9 cellular contexts compared by ENCODE assay signal in the genomic region with DNA sequence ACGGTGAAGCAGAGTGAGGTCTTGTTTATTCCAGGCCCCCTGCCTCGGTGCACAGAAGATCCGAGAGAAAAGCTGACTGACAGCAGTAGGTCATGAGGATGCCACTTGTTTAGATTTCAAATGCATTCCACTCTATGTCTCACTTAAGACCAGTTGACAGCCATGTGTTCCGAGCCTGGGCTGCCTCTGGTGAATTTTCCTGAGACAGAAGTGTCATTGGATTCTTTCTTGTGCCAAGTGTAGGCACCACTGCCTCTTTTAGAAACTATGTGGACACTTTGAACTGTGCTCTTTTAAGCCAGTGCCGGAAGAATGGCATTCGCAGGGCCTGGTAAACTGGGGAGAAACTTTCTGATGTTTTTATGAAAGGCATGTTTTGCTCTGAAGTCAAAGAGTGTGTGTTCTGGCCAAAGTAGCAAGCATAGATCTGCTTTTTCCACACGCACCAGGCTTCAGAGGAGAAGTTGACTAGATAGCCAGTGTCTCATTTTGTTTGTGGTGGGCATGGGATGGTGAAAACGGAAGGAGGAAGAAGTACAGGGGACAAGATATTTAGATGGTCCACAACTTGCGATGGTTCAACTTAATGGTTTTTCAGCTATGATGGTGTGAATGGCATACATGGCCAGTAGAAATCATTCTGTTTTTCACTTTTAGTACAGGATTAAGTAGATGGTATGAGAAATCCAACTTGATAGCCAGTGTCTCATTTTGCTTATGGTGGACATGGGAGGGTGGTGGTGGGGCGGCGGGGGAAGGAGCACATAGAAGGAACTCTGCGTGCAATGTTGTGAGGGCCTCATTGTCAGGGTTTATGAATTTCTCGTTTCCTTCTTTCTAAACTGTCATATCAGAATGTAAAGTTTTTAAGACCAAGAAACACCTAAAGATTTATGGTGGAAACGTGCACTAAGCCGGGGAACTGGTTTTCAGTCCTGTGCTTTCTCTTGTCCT. TPM values are rescaled to one million over a fixed set of nuclear protein-coding genes. Genes with fewer than 3 reads are reported as not detected.
DNase-seq lines count a peak whose midpoint lies in the region; ATAC-seq, FAIRE-seq and TF ChIP-seq lines count a peak whose summit lies in the region.
"Had no signal": no experiment of that assay in that cellular context is flagged by ENCODE, and none has a peak within 500 bp of the region (broad histone marks: within the 10 kb centered on the region; RNA-seq: fewer than 3 reads in every experiment).

No MANE protein-coding gene starts in this region.

- H3K4me3 ChIP-seq in liver (ENCODE audit: low read depth in 1 of 3, low read length in 3 of 3) (no peak overlapping the region), HepG2 (replicated peaks in 1 of 3; ENCODE audit: insufficient read depth in 1 of 3, low read depth in 2 of 3, low read length in 3 of 3) (no peak overlapping the region), NB4 (ENCODE audit: low read depth, low read length) (peak overlapping the region; percentile 45)

- H3K36me3 ChIP-seq in liver (ENCODE audit: control insufficient read depth in 4 of 4, insufficient read depth in 3 of 4, low read depth in 1 of 4, low read length in 3 of 4) (peaks cover 0 to 11% (median 5%) of the 10 kb centered on the region in 4 donors), HepG2 (replicated peaks in 1 of 2; ENCODE audit: control insufficient read depth in 1 of 2, insufficient read depth in 2 of 2, low read length in 2 of 2) (peaks cover 3 to 7% of the 10 kb centered on the region in 2 experiments; a peak in 3 of 5 replicates)

- TF ChIP-seq POLR2A in HepG2 (IDR thresholded peaks at IDR 0.05; ENCODE audit: insufficient read depth in 1 of 2, low read depth in 2 of 2, low read length in 2 of 2) (no peak), NB4 (IDR thresholded peaks at IDR 0.05; ENCODE audit: extremely low read depth, insufficient read length) (no peak)

- H3K27ac Mint-ChIP-seq in MCF 10A (ENCODE audit: low read depth, unreplicated experiment): no peak overlapping the region

- 73% methylated on average over 15 of the region's 15 CpGs for WGBS in liver
- WGBS in HepG2 (ENCODE audit: low lambda C conversion rate): 86% methylated on average over 15 of the region's 15 CpGs

- TF ChIP-seq EP300 in HepG2 (IDR thresholded peaks at IDR 0.05; ENCODE audit: low read depth in 2 of 2, low read length in 2 of 2): no peak
- no peak for TF ChIP-seq EP300 in HepG2 (CRISPR knock-in tag; IDR thresholded peaks at IDR 0.05; ENCODE audit: borderline replicate concordance)

- CTCF ChIA-PET in HepG2 (lab: Yijun Ruan, JAX; ENCODE audit: low intra/inter-chr PET ratio, low total read pairs) (no interaction called here), MCF 10A (lab: Yijun Ruan, JAX) (interaction anchor here (0.6 kb wide), 1 partner anchor 44 kb away, joined by 5 read pairs; no protein-coding TSS in a partner anchor)

- POLR2A ChIA-PET in HepG2 (lab: Yijun Ruan, JAX) (no interaction called here), MCF 10A (lab: Yijun Ruan, JAX) (no interaction called here)

- H3K27me3 ChIP-seq in liver (ENCODE audit: control insufficient read depth in 4 of 4, insufficient read depth in 4 of 4, low read length in 3 of 4): no peaks in the 10 kb centered on the region
- H3K27me3 ChIP-seq in HepG2 (ENCODE audit: control insufficient read depth in 1 of 2, insufficient read depth in 2 of 2, low read length in 2 of 2): no peaks in the 10 kb centered on the region

- DNase-seq in HepG2 (ENCODE audit: low spot score) (no peak), NB4 (ENCODE audit: low read depth) (peak; percentile 54), left lobe of liver (ENCODE audit: low spot score) (no peak), H4 (ENCODE audit: low spot score) (no peak), HCEC 1CT (no peak), MCF 10A (ENCODE audit: unreplicated experiment) (no peak)
- DNase-seq in stimulated activated naive CD4-positive, alpha-beta T cell treated with Interleukin-2 at 50 U/mL for 16 hours (lab: John Stamatoyannopoulos, UW): no peak

- TF ChIP-seq RAD21 in liver (IDR thresholded peaks at IDR 0.05): no peak
- TF ChIP-seq RAD21 in HepG2 (CRISPR knock-in tag; IDR thresholded peaks at IDR 0.05): no peak

- no peaks in the 10 kb centered on the region for H3K4me1 Mint-ChIP-seq in MCF 10A (ENCODE audit: insufficient read depth, unreplicated experiment)

- H3K36me3 Mint-ChIP-seq in MCF 10A (ENCODE audit: insufficient read depth, unreplicated experiment): peaks cover 39% of the 10 kb centered on the region

- peak overlapping the region; percentile 78 to 82 for H3K27ac ChIP-seq in liver (ENCODE audit: low read depth in 1 of 2, low read length in 2 of 2)
- H3K27ac ChIP-seq in HepG2 (ENCODE audit: extremely low read length, insufficient read depth, low read length): no peak overlapping the region

- intact Hi-C loops in HepG2 (cut with micrococcal nuclease; ENCODE audit: unreplicated experiment): no loop called here
- intact Hi-C loops in MCF 10A (cut with micrococcal nuclease): no loop called here

- no peak overlapping the region for H3K4me3 Mint-ChIP-seq in MCF 10A (ENCODE audit: unreplicated experiment)

- no peaks in the 10 kb centered on the region for H3K9me3 Mint-ChIP-seq in MCF 10A (ENCODE audit: unreplicated experiment)

- FAIRE-seq in HepG2 (lab: Jason Lieb, UNC): no peak

- no peak for TF ChIP-seq CTCF in liver (IDR thresholded peaks at IDR 0.05; ENCODE audit: low read depth, low read length, missing input control)
- no peak for TF ChIP-seq CTCF in HepG2 (CRISPR knock-in tag; IDR thresholded peaks at IDR 0.05)
- no peak for TF ChIP-seq CTCF in NB4 (IDR thresholded peaks at IDR 0.05; ENCODE audit: low read depth, low read length)
- TF ChIP-seq CTCF in MCF 10A (IDR thresholded peaks at IDR 0.05; ENCODE audit: unreplicated experiment): no peak

- no peaks in the 10 kb centered on the region for H3K79me2 ChIP-seq in HepG2 (ENCODE audit: insufficient read depth, low read length)

- H3K9me3 ChIP-seq in liver (ENCODE audit: control insufficient read depth in 4 of 4, low read length in 3 of 4) (no peaks in the 10 kb centered on the region), HepG2 (ENCODE audit: low read length) (no peaks in the 10 kb centered on the region)

- H3K4me1 ChIP-seq in liver (ENCODE audit: control insufficient read depth in 4 of 4, insufficient read depth in 4 of 4, low read length in 3 of 4) (peaks cover 17 to 43% (median 34%) of the 10 kb centered on the region in 4 donors), HepG2 (ENCODE audit: insufficient read depth, low read length) (peaks cover 29% of the 10 kb centered on the region)

- H4K20me1 ChIP-seq in HepG2 (ENCODE audit: insufficient read depth, low read length): no peaks in the 10 kb centered on the region

- no TSS peak for BruUV-seq in HepG2 (replicated peaks; lab: Mats Ljungman, UMichigan)
- BruUV-seq in MCF 10A (replicated peaks; lab: Mats Ljungman, UMichigan): no TSS peak

- no peak overlapping the region for H3K4me2 ChIP-seq in HepG2 (ENCODE audit: low read depth, low read length)

- no peaks in the 10 kb centered on the region for H3K27me3 Mint-ChIP-seq in MCF 10A (ENCODE audit: insufficient read depth, unreplicated experiment)

- ATAC-seq in HepG2: no peak
- ATAC-seq in left lobe of liver: peak; percentile 3

- in situ Hi-C loops in HepG2 (cut with HindIII; ENCODE audit: extremely low pct_ligation_motif_present, low pct_unique_long_range_greater_than_20kb): no loop called here

- H3K9ac ChIP-seq in liver (ENCODE audit: low read depth in 1 of 2, low read length in 2 of 2) (peak overlapping the region in 1 of 2 donors; percentile 54), HepG2 (ENCODE audit: insufficient read depth, low read depth, low read length) (no peak overlapping the region)

- no peak overlapping the region for H2AFZ ChIP-seq in HepG2 (ENCODE audit: low read length)

RNA-seq across cellular contexts. Expression of a gene that starts 41.5 kb away (rescaled TPM):
- 1 to 10 TPM in 1 of 2 donors, not detected in 1; 1.0 TPM for total RNA-seq in liver
- 10 to 100 TPM in 1 of 2 donors, under 1 TPM in 1; 0.16 to 13.1 TPM for polyA plus RNA-seq in liver
- 0.13 and 0.14 TPM in 2 replicates for total RNA-seq in HepG2 (2016; rRNA removed; fragmentation: Illumina TruSeq; extraction: Trizol)
- total RNA-seq in HepG2 (2016; cell fraction: cytosol; rRNA removed; fragmentation: Illumina TruSeq; extraction: Trizol; ENCODE audit: low read depth): 0.18 TPM in 1 of 2 replicates, not detected in the other
- total RNA-seq in HepG2 (2016; cell fraction: insoluble cytoplasmic fraction; rRNA removed; fragmentation: Illumina TruSeq; extraction: Trizol): 0.15 TPM in 1 of 2 replicates, not detected in the other
- total RNA-seq in HepG2 (2016; cell fraction: membrane; rRNA removed; fragmentation: Illumina TruSeq; extraction: Trizol): 0.14 TPM in 1 of 2 replicates, not detected in the other
- total RNA-seq in HepG2 (2016; cell fraction: nucleus; rRNA removed; fragmentation: Illumina TruSeq; extraction: Trizol): not detected in 2 replicates
- polyA plus RNA-seq in HepG2 (2011; rRNA removed): 1.1 and 3.5 TPM in 2 replicates
- polyA plus RNA-seq in HepG2 (2011; cell fraction: cytosol; rRNA removed): 0.87 and 3.2 TPM in 2 replicates
- polyA plus RNA-seq in HepG2 (2011; cell fraction: nucleus; rRNA removed): 0.51 and 2.0 TPM in 2 replicates
- polyA plus RNA-seq in HepG2 (2012): 8.8 and 14.0 TPM in 2 replicates
- 0.08 and 0.10 TPM in 2 replicates for polyA plus RNA-seq in HepG2 (2016; cell fraction: cytosol; fragmentation: Illumina TruSeq; extraction: Trizol; ENCODE audit: low read depth)
- 0.16 TPM in 1 of 2 replicates, not detected in the other for polyA plus RNA-seq in HepG2 (2016; cell fraction: insoluble cytoplasmic fraction; fragmentation: Illumina TruSeq; extraction: Trizol; ENCODE audit: low read depth)
- 1.4 TPM in 1 of 2 replicates, not detected in the other for polyA plus RNA-seq in HepG2 (2016; cell fraction: membrane; fragmentation: Illumina TruSeq; extraction: Trizol; ENCODE audit: low read depth)
- polyA plus RNA-seq in HepG2 (2016; cell fraction: nucleus; fragmentation: Illumina TruSeq; extraction: Trizol; ENCODE audit: insufficient read depth, low read depth): 0.57 TPM in 1 of 2 replicates, not detected in the other
- polyA minus RNA-seq in HepG2 (2011; rRNA and poly(A)+ RNA removed; ENCODE audit: low replicate concordance): 1.7 TPM in 1 of 2 replicates, not detected in the other
- polyA minus RNA-seq in HepG2 (2011; cell fraction: cytosol; rRNA and poly(A)+ RNA removed): 0.44 and 2.8 TPM in 2 replicates
- 0.39 and 1.5 TPM in 2 replicates for polyA minus RNA-seq in HepG2 (2011; cell fraction: nucleus; rRNA and poly(A)+ RNA removed)
- total RNA-seq in left lobe of liver: 3.7 TPM
- not detected in 2 replicates for total RNA-seq in H4 (2014; rRNA removed; shearing (Covaris generic))
- not detected in 2 replicates for total RNA-seq in MCF 10A (2022)
- total RNA-seq: T-helper 2 cell treated with Interferon-gamma antibody and Interleukin-4, amounts not matched to agents 100 ng/mL and 5 ng/mL, for 36 hours had no signal

RNA-seq across cellular contexts. Expression of a gene that starts 52.0 kb away (rescaled TPM):
- total RNA-seq in liver (10 to 100 TPM; 25.3 to 43.6 TPM), HepG2 (2016; rRNA removed; fragmentation: Illumina TruSeq; extraction: Trizol) (8.3 and 11.6 TPM in 2 replicates), left lobe of liver (33.0 TPM), MCF 10A (2022) (19.8 and 24.8 TPM in 2 replicates)
- polyA plus RNA-seq in liver (10 to 100 TPM; 12.3 to 29.9 TPM), HepG2 (2011; rRNA removed) (12.3 and 14.9 TPM in 2 replicates)
- 4.0 and 4.2 TPM in 2 replicates for total RNA-seq in HepG2 (2016; cell fraction: cytosol; rRNA removed; fragmentation: Illumina TruSeq; extraction: Trizol; ENCODE audit: low read depth)
- 8.5 and 10.6 TPM in 2 replicates for total RNA-seq in HepG2 (2016; cell fraction: insoluble cytoplasmic fraction; rRNA removed; fragmentation: Illumina TruSeq; extraction: Trizol)
- total RNA-seq in HepG2 (2016; cell fraction: membrane; rRNA removed; fragmentation: Illumina TruSeq; extraction: Trizol): 15.7 and 18.8 TPM in 2 replicates
- 6.4 and 7.2 TPM in 2 replicates for total RNA-seq in HepG2 (2016; cell fraction: nucleus; rRNA removed; fragmentation: Illumina TruSeq; extraction: Trizol)
- 18.7 and 19.4 TPM in 2 replicates for polyA plus RNA-seq in HepG2 (2011; cell fraction: cytosol; rRNA removed)
- 8.0 and 9.0 TPM in 2 replicates for polyA plus RNA-seq in HepG2 (2011; cell fraction: nucleus; rRNA removed)
- polyA plus RNA-seq in HepG2 (2012): 11.9 and 14.7 TPM in 2 replicates
- polyA plus RNA-seq in HepG2 (2016; cell fraction: cytosol; fragmentation: Illumina TruSeq; extraction: Trizol; ENCODE audit: low read depth): 2.6 and 2.8 TPM in 2 replicates
- 10.0 and 11.7 TPM in 2 replicates for polyA plus RNA-seq in HepG2 (2016; cell fraction: insoluble cytoplasmic fraction; fragmentation: Illumina TruSeq; extraction: Trizol; ENCODE audit: low read depth)
- polyA plus RNA-seq in HepG2 (2016; cell fraction: membrane; fragmentation: Illumina TruSeq; extraction: Trizol; ENCODE audit: low read depth): 10.4 and 14.8 TPM in 2 replicates
- polyA plus RNA-seq in HepG2 (2016; cell fraction: nucleus; fragmentation: Illumina TruSeq; extraction: Trizol; ENCODE audit: insufficient read depth, low read depth): 9.0 and 9.1 TPM in 2 replicates
- polyA minus RNA-seq in HepG2 (2011; rRNA and poly(A)+ RNA removed; ENCODE audit: low replicate concordance): 33.2 and 39.2 TPM in 2 replicates
- 12.8 and 18.7 TPM in 2 replicates for polyA minus RNA-seq in HepG2 (2011; cell fraction: cytosol; rRNA and poly(A)+ RNA removed)
- polyA minus RNA-seq in HepG2 (2011; cell fraction: nucleus; rRNA and poly(A)+ RNA removed): 6.4 and 8.5 TPM in 2 replicates
- total RNA-seq in H4 (2014; rRNA removed; shearing (Covaris generic)): 15.7 and 22.8 TPM in 2 replicates

RNA-seq across cellular contexts. Expression of a gene that starts 58.3 kb away (rescaled TPM):
- total RNA-seq in liver (10 to 100 TPM; 30.0 to 30.6 TPM), HepG2 (2016; rRNA removed; fragmentation: Illumina TruSeq; extraction: Trizol) (23.8 and 28.8 TPM in 2 replicates), left lobe of liver (17.0 TPM), MCF 10A (2022) (13.1 and 18.0 TPM in 2 replicates)
- polyA plus RNA-seq in liver (10 to 100 TPM; 30.5 to 55.0 TPM), HepG2 (2011; rRNA removed) (29.4 and 33.6 TPM in 2 replicates)
- 3.8 and 4.1 TPM in 2 replicates for total RNA-seq in HepG2 (2016; cell fraction: cytosol; rRNA removed; fragmentation: Illumina TruSeq; extraction: Trizol; ENCODE audit: low read depth)
- 23.3 and 33.1 TPM in 2 replicates for total RNA-seq in HepG2 (2016; cell fraction: insoluble cytoplasmic fraction; rRNA removed; fragmentation: Illumina TruSeq; extraction: Trizol)
- 10.2 and 12.8 TPM in 2 replicates for total RNA-seq in HepG2 (2016; cell fraction: membrane; rRNA removed; fragmentation: Illumina TruSeq; extraction: Trizol)
- 12.8 and 13.6 TPM in 2 replicates for total RNA-seq in HepG2 (2016; cell fraction: nucleus; rRNA removed; fragmentation: Illumina TruSeq; extraction: Trizol)
- polyA plus RNA-seq in HepG2 (2011; cell fraction: cytosol; rRNA removed): 28.0 and 35.3 TPM in 2 replicates
- 12.6 and 16.4 TPM in 2 replicates for polyA plus RNA-seq in HepG2 (2011; cell fraction: nucleus; rRNA removed)
- 27.9 and 31.1 TPM in 2 replicates for polyA plus RNA-seq in HepG2 (2012)
- 5.4 and 5.8 TPM in 2 replicates for polyA plus RNA-seq in HepG2 (2016; cell fraction: cytosol; fragmentation: Illumina TruSeq; extraction: Trizol; ENCODE audit: low read depth)
- 32.6 and 40.5 TPM in 2 replicates for polyA plus RNA-seq in HepG2 (2016; cell fraction: insoluble cytoplasmic fraction; fragmentation: Illumina TruSeq; extraction: Trizol; ENCODE audit: low read depth)
- 10.3 and 13.0 TPM in 2 replicates for polyA plus RNA-seq in HepG2 (2016; cell fraction: membrane; fragmentation: Illumina TruSeq; extraction: Trizol; ENCODE audit: low read depth)
- polyA plus RNA-seq in HepG2 (2016; cell fraction: nucleus; fragmentation: Illumina TruSeq; extraction: Trizol; ENCODE audit: insufficient read depth, low read depth): 19.0 and 22.2 TPM in 2 replicates
- polyA minus RNA-seq in HepG2 (2011; rRNA and poly(A)+ RNA removed; ENCODE audit: low replicate concordance): 9.9 and 17.1 TPM in 2 replicates
- polyA minus RNA-seq in HepG2 (2011; cell fraction: cytosol; rRNA and poly(A)+ RNA removed): 7.5 and 8.2 TPM in 2 replicates
- polyA minus RNA-seq in HepG2 (2011; cell fraction: nucleus; rRNA and poly(A)+ RNA removed): 26.7 and 33.2 TPM in 2 replicates
- total RNA-seq in H4 (2014; rRNA removed; shearing (Covaris generic)): 19.1 and 25.1 TPM in 2 replicates
